8 cellular contexts compared by ENCODE assay signal in genomic region chr7:24980695-24981543, GRCh38. TPM values are rescaled to one million over a fixed set of nuclear protein-coding genes. Genes with fewer than 3 reads are reported as not detected.
DNase-seq lines count a peak whose midpoint lies in the region; ATAC-seq and TF ChIP-seq lines count a peak whose summit lies in the region.

No MANE protein-coding gene starts in this region.

- H3K27ac ChIP-seq in colonic mucosa (peak overlapping the region; percentile 88), lung (ENCODE audit: low read depth in 1 of 2, low read length in 1 of 2) (peak overlapping the region; percentile 82 to 95), stomach smooth muscle (ENCODE audit: low read length) (peak overlapping the region; percentile 53)

- peak overlapping the region; percentile 63 to 88 for H3K9ac ChIP-seq in colonic mucosa (ENCODE audit: low read depth in 2 of 2, low read length in 2 of 2)
- peak overlapping the region; percentile 74 to 81 for H3K9ac ChIP-seq in stomach smooth muscle (ENCODE audit: low read length in 2 of 2)

- H3K4me1 ChIP-seq in colonic mucosa, result no peaks in the 10 kb centered on the region
- peaks cover 0 to 8% of the 10 kb centered on the region in 2 donors for H3K4me1 ChIP-seq in lung (ENCODE audit: control insufficient read depth in 2 of 2, insufficient read depth in 2 of 2, low read length in 2 of 2)
- peaks cover 28% of the 10 kb centered on the region for H3K4me1 ChIP-seq in stomach smooth muscle (ENCODE audit: control insufficient read depth, insufficient read depth, low read length)

- peak; percentile 20 for ATAC-seq in GM18517 (IDR thresholded peaks at IDR 0.05; ENCODE audit: unreplicated experiment)
- ATAC-seq in HG03066 (IDR thresholded peaks at IDR 0.05; ENCODE audit: low read depth, unreplicated experiment), result peak; percentile 10
- peak; percentile 0; the same call in 1 of the 3 replicates for ATAC-seq in SK-N-SH treated with all-trans-retinoic acid at 6 μM for 48 hours
- ATAC-seq in lung (ENCODE audit: insufficient read depth, low FRiP score), result no peak

- no peaks in the 10 kb centered on the region for H3K27me3 ChIP-seq in colonic mucosa
- no peaks in the 10 kb centered on the region for H3K27me3 ChIP-seq in lung (ENCODE audit: control insufficient read depth, insufficient read depth)
- peaks cover 0 to 2% of the 10 kb centered on the region in 2 donors for H3K27me3 ChIP-seq in stomach smooth muscle (ENCODE audit: control insufficient read depth in 1 of 2, insufficient read depth in 2 of 2, low read length in 2 of 2)

- intact Hi-C loops in colonic mucosa (cut with DNase I), result loop anchor here (5.0 kb wide), 1 partner anchor 91 kb away; no protein-coding TSS in a partner anchor

- H3K36me3 ChIP-seq in colonic mucosa, result no peaks in the 10 kb centered on the region
- no peaks in the 10 kb centered on the region for H3K36me3 ChIP-seq in lung (ENCODE audit: control insufficient read depth in 2 of 2, insufficient read depth in 2 of 2, low read length in 2 of 2)
- no peaks in the 10 kb centered on the region for H3K36me3 ChIP-seq in stomach smooth muscle (ENCODE audit: control insufficient read depth in 2 of 2, insufficient read depth in 2 of 2, low read length in 2 of 2)

- no peak for TF ChIP-seq CTCF in colonic mucosa (IDR thresholded peaks at IDR 0.05)
- no peak for TF ChIP-seq CTCF in lung (IDR thresholded peaks at IDR 0.05; ENCODE audit: control extremely low read depth, extremely low read depth)

- 4 to 6% methylated on average over 37 of the region's 37 CpGs for WGBS in lung, 2 donors

- DNase-seq in 8988T (peak; percentile 9), colonic mucosa (peak; percentile 62), lung (ENCODE audit: low spot score) (peak; percentile 35), KG1 (lab: John Stamatoyannopoulos, UW) (no peak)

- H3K9me3 ChIP-seq in colonic mucosa, result no peaks in the 10 kb centered on the region
- no peaks in the 10 kb centered on the region for H3K9me3 ChIP-seq in lung (ENCODE audit: control insufficient read depth in 2 of 2, insufficient read depth in 1 of 2, low read length in 1 of 2)
- H3K9me3 ChIP-seq in stomach smooth muscle (ENCODE audit: control insufficient read depth in 2 of 2, low read length in 2 of 2), result no peaks in the 10 kb centered on the region

- H3K4me3 ChIP-seq in colonic mucosa (peak overlapping the region; percentile 64), lung (peak overlapping the region; percentile 69), stomach smooth muscle (ENCODE audit: low read length in 2 of 2) (peak overlapping the region; percentile 86 to 92)

TF ChIP-seq in SK-N-SH treated with all-trans-retinoic acid at 6 μM for 48 hours, 23 proteins besides CTCF, POLR2A, EP300 and RAD21:
- TF ChIP-seq GLIS3 (CRISPR knock-in tag; IDR thresholded peaks at IDR 0.05) (no peak), ZFP30 (CRISPR knock-in tag; IDR thresholded peaks at IDR 0.05) (0 out of 2 replicates have a peak, but pooled peaks have one; percentile 23), CREB5 (CRISPR knock-in tag; IDR thresholded peaks at IDR 0.05; ENCODE audit: low read depth) (no peak), ISL1 (CRISPR knock-in tag; IDR thresholded peaks at IDR 0.05) (no peak), CSRNP3 (CRISPR knock-in tag; IDR thresholded peaks at IDR 0.05) (no peak), BACH2 (CRISPR knock-in tag; IDR thresholded peaks at IDR 0.05; ENCODE audit: borderline replicate concordance) (no peak)
TF ChIP-seq in SK-N-SH treated with all-trans-retinoic acid at 6 μM for 48 hours: peak in this region for 1.

RNA-seq across cellular contexts. Expression of gene OSBPL3, which starts 0.9 kb away (rescaled TPM):
- total RNA-seq in colonic mucosa (10 to 100 TPM in 1 of 2 donors, 1 to 10 TPM in 1; 9.0 to 14.8 TPM), lung (10 to 100 TPM; 31.5 to 32.0 TPM)
- 1 to 10 TPM; 8.6 to 9.3 TPM for polyA plus RNA-seq in lung
